In the genomic region with DNA sequence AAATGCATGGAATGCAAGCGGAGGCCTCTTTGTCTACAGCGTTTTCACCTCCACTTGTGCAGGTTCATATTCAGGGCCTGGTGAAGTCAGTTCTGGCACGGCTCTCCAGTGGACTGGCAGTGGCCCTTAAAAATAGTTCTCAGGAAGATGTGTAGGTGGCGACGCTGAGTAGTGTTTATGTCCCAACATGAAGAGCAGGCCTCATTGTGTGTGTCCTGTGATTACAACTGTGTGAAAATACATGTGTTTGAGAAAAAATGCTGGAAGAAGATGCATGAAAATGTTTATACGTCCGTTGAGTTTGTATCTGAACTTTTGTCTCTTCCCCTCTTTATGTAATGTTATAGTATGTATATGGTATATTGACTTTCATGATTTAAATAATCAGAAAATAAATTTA, we compare ENCODE assay signal across 8 cellular contexts. TPM values are rescaled to one million over a fixed set of nuclear protein-coding genes. Genes with fewer than 3 reads are reported as not detected.
DNase-seq lines count a peak whose midpoint lies in the region; ATAC-seq and TF ChIP-seq lines count a peak whose summit lies in the region.

No MANE protein-coding gene starts in this region.

- TF ChIP-seq CTCF in psoas muscle (IDR thresholded peaks at IDR 0.05) = peak; percentile 18

- H3K36me3 ChIP-seq in psoas muscle (ENCODE audit: insufficient read depth in 1 of 2, low read depth in 1 of 2) = no peaks in the 10 kb centered on the region

- no peaks in the 10 kb centered on the region for H3K9me3 ChIP-seq in psoas muscle

- H3K27me3 ChIP-seq in psoas muscle (ENCODE audit: insufficient read depth in 3 of 3, low read length in 2 of 3) = no peaks in the 10 kb centered on the region

- intact Hi-C loops in psoas muscle (cut with DNase I) = loop anchor here in 1 of 2 donors (5.0 kb wide), 1 partner anchor 43 kb away; no protein-coding TSS in a partner anchor

- H3K27ac ChIP-seq in psoas muscle = no peak overlapping the region

- 56 to 63% (median 56%) methylated on average over 7 of the region's 7 CpGs for WGBS in psoas muscle, 3 donors

- peaks cover 32% of the 10 kb centered on the region for H3K4me1 ChIP-seq in psoas muscle

- DNase-seq in NCI-H146 (lab: John Stamatoyannopoulos, UW) (peak; percentile 2), NCI-H146 treated with DMSO at 0.1 percent for 48 hours (lab: John Stamatoyannopoulos, UW; ENCODE audit: unreplicated experiment) (no peak), MV-4-11 (lab: John Stamatoyannopoulos, UW) (peak; percentile 64), SW480 (ENCODE audit: low spot score) (peak; percentile 54), fibroblast of gingiva (ENCODE audit: low read depth) (peak; percentile 56), psoas muscle (no peak), OCI-M2 (lab: John Stamatoyannopoulos, UW; ENCODE audit: unreplicated experiment) (no peak)
- DNase-seq in activated CD4-positive, CD25-positive, alpha-beta regulatory T cell (lab: John Stamatoyannopoulos, UW) = no peak

- peak; percentile 60 to 84 (median 76) for ATAC-seq in psoas muscle

- H3K4me3 ChIP-seq in psoas muscle = no peak overlapping the region

RNA-seq across cellular contexts. Expression of a gene that starts 7.2 kb away (rescaled TPM):
- not detected for total RNA-seq in psoas muscle
- under 1 TPM in 1 of 3 donors, not detected in 2; 0.01 TPM for polyA plus RNA-seq in psoas muscle

Comparison
In these comparisons a context has a peak if more than half of its experiments do, and no peak if none do; other contexts are left out.
1. DNase-seq: peak in NCI-H146 (single experiment), MV-4-11 (single experiment), SW480 (single experiment) and fibroblast of gingiva (single experiment); none in NCI-H146 treated with DMSO at 0.1 percent for 48 hours (single experiment), psoas muscle (0 of 2), OCI-M2 (single experiment) and activated CD4-positive, CD25-positive, alpha-beta regulatory T cell (0 of 4).